In genomic region chr10:8055420-8056349, GRCh38 we compare ENCODE assay signal across 7 cellular contexts. TPM values are rescaled to one million over a fixed set of nuclear protein-coding genes. Genes with fewer than 3 reads are reported as not detected.
A peak's percentile ranks its signal among the peaks of the same experiment; 100 is the strongest.
DNase-seq lines count a peak whose midpoint lies in the region; ATAC-seq, FAIRE-seq and TF ChIP-seq lines count a peak whose summit lies in the region.

No MANE protein-coding gene starts in this region.

- no peak overlapping the region for H2BK5ac ChIP-seq in H9 (ENCODE audit: insufficient read length, low read length)

- no peaks in the 10 kb centered on the region for H3K36me3 ChIP-seq in iPS-20b (ENCODE audit: insufficient read depth, low read depth, low read length)

- no peak overlapping the region for H4K5ac ChIP-seq in H9 (ENCODE audit: insufficient read length, low read depth, low read length)

- H3K9ac ChIP-seq in H9 (ENCODE audit: extremely low read depth, insufficient read length, low read length) (no peak overlapping the region), iPS-20b (ENCODE audit: low read depth, low read length) (no peak overlapping the region)

- H2AK5ac ChIP-seq in H9 (ENCODE audit: insufficient read length, low read length), result no peak overlapping the region

- no peak overlapping the region; the same call in 1 of the 2 replicates for H3K14ac ChIP-seq in H9 (ENCODE audit: insufficient read depth, low read length)

- no peaks in the 10 kb centered on the region for H3K79me2 ChIP-seq in H9 (ENCODE audit: insufficient read depth, low read length)

- H3K27ac Mint-ChIP-seq in H9, result no peak overlapping the region

- peaks cover 94% of the 10 kb centered on the region for H3K27me3 Mint-ChIP-seq in H9 (ENCODE audit: low read depth)

- no peak overlapping the region for H4K91ac ChIP-seq in H9 (ENCODE audit: insufficient read length, low read depth, low read length)

- no peak for FAIRE-seq in GM19239 (lab: Jason Lieb, UNC)

- H3K23ac ChIP-seq in H9 (ENCODE audit: insufficient read length, low read depth, low read length), result no peak overlapping the region

- H2BK20ac ChIP-seq in H9 (ENCODE audit: low read depth, low read length, poor library complexity, severe bottlenecking), result no peak overlapping the region

- no peak overlapping the region for H2AFZ ChIP-seq in H9 (ENCODE audit: low read length)

- no peak overlapping the region for H3K4ac ChIP-seq in H9 (ENCODE audit: low read depth, low read length)

- no peak overlapping the region for H2BK12ac ChIP-seq in H9 (ENCODE audit: insufficient read length, low read depth, low read length)

- no peak overlapping the region for H2BK15ac ChIP-seq in H9 (ENCODE audit: low read depth, low read length)

- TF ChIP-seq CTCF in H9 (conservative IDR thresholded peaks at IDR 0.05), result no peak

- H3K4me1 Mint-ChIP-seq in H9, result peaks cover 57 to 70% of the 10 kb centered on the region in 2 experiments

- no peak overlapping the region for H3K18ac ChIP-seq in H9 (ENCODE audit: insufficient read length, low read depth, low read length)

- H3K4me1 ChIP-seq in H9 (ENCODE audit: insufficient read depth, low read length) (peaks cover 11% of the 10 kb centered on the region; the same call in 1 of the 2 replicates), iPS-20b (ENCODE audit: insufficient read depth, low read length) (peaks cover 38% of the 10 kb centered on the region)

- H3K4me2 ChIP-seq in H9 (ENCODE audit: insufficient read depth, insufficient read length, low read length), result peak overlapping the region; percentile 74

- H3K56ac ChIP-seq in H9 (ENCODE audit: insufficient read length, low read depth, low read length), result no peak overlapping the region

- H3K27me3 ChIP-seq in H9 (ENCODE audit: insufficient read depth, low read length) (peaks cover 85% of the 10 kb centered on the region), iPS-20b (ENCODE audit: insufficient read depth, low read length) (peaks cover 99% of the 10 kb centered on the region)

- no peak for ATAC-seq in GM21381 (IDR thresholded peaks at IDR 0.05; ENCODE audit: unreplicated experiment)

- H3K4me3 Mint-ChIP-seq in H9, result peak overlapping the region; percentile 51 to 80

- H4K8ac ChIP-seq in H9 (replicated peaks; ENCODE audit: insufficient read length, low read depth, low read length), result no peak overlapping the region

- H3K23me2 ChIP-seq in H9 (ENCODE audit: insufficient read length, low read depth, low read length, poor library complexity, severe bottlenecking), result peaks cover 40% of the 10 kb centered on the region

- H3K9me3 Mint-ChIP-seq in H9, result no peaks in the 10 kb centered on the region; a peak in 1 of 5 replicates

- H4K20me1 ChIP-seq in H9 (ENCODE audit: control insufficient read depth, insufficient read depth, insufficient read length), result no peaks in the 10 kb centered on the region

- H3K36me3 Mint-ChIP-seq in H9 (ENCODE audit: insufficient read depth in 1 of 3, low read depth in 3 of 3), result no peaks in the 10 kb centered on the region; a peak in 1 of 7 replicates

- H3K4me3 ChIP-seq in iPS-20b (ENCODE audit: low read length), result peak overlapping the region; percentile 60

- no peak overlapping the region for H2BK120ac ChIP-seq in H9 (ENCODE audit: low read depth, low read length, poor library complexity, severe bottlenecking)

- no peak overlapping the region for H3K27ac ChIP-seq in H9 (ENCODE audit: insufficient read length, low read depth, low read length)
- H3K27ac ChIP-seq in iPS-20b (ENCODE audit: low read length), result no peak overlapping the region

- no peak for DNase-seq in H9
- peak; percentile 31 for DNase-seq in activated gamma-delta T cell (lab: John Stamatoyannopoulos, UW)
- peak in 5 of 6 experiments; percentile 28 to 71 (median 46) for DNase-seq in stimulated activated naive CD4-positive, alpha-beta T cell (lab: John Stamatoyannopoulos, UW)
- DNase-seq in GM19239 (ENCODE audit: insufficient read length, low spot score), result no peak
- DNase-seq in NCI-H128 (lab: John Stamatoyannopoulos, UW; ENCODE audit: unreplicated experiment), result no peak

- H3K9me3 ChIP-seq in H9 (ENCODE audit: control insufficient read depth, low read depth, low read length) (no peaks in the 10 kb centered on the region), iPS-20b (ENCODE audit: insufficient read depth, low read depth, low read length) (peaks cover 3% of the 10 kb centered on the region; the same call in 1 of the 2 replicates)

- no peak overlapping the region for H3T11ph ChIP-seq in H9 (ENCODE audit: low read length)

- no peaks in the 10 kb centered on the region for H3K79me1 ChIP-seq in H9 (ENCODE audit: insufficient read depth, low read depth, low read length, poor library complexity, severe bottlenecking)

- WGBS in H9 (ENCODE audit: extremely low coverage, insufficient read length, low lambda C conversion rate), result no CpG with 5 or more reads among the region's 85 CpGs

RNA-seq across cellular contexts. Expression of gene GATA3, which starts 1.2 kb away (rescaled TPM):
- 0.31 TPM in 2 replicates for total RNA-seq in H9 (2021)

Comparison
In these comparisons a context has a peak if more than half of its experiments do, and no peak if none do; other contexts are left out.
1. DNase-seq: peak in activated gamma-delta T cell (single experiment) and stimulated activated naive CD4-positive, alpha-beta T cell (5 of 6); none in H9 (single experiment), GM19239 (single experiment) and NCI-H128 (single experiment).